ENCODE assay signal across 1 cellular context in genomic region chr3:40382617-40382979, GRCh38.
TF ChIP-seq lines count a peak whose summit lies in the region.

No MANE protein-coding gene starts in this region.

TF ChIP-seq in K562, 482 proteins besides CTCF, POLR2A, EP300 and RAD21 (continued from another document):
- TF ChIP-seq CHD7 (IDR thresholded peaks at IDR 0.05; ENCODE audit: low read depth, low read length) (no peak), ARID3A (IDR thresholded peaks at IDR 0.05; ENCODE audit: borderline replicate concordance, low read depth, low read length) (0 out of 2 replicates have a peak, but pooled peaks have one; percentile 22), NR2C1 (IDR thresholded peaks at IDR 0.05) (no peak), NR2C1 (tag; IDR thresholded peaks at IDR 0.05) (peak; percentile 65), ZNF407 (IDR thresholded peaks at IDR 0.05; ENCODE audit: low read depth) (no peak), NCOR1 (IDR thresholded peaks at IDR 0.05) (peak; percentile 43), HCFC1 (IDR thresholded peaks at IDR 0.05; ENCODE audit: low read depth, low read length) (no peak), PKNOX1 (IDR thresholded peaks at IDR 0.05) (peak; percentile 41; the same call in 1 of the 2 replicates), E2F1 (CRISPR knock-in tag; IDR thresholded peaks at IDR 0.05) (no peak), MCM7 (IDR thresholded peaks at IDR 0.05) (no peak), EHMT2 (IDR thresholded peaks at IDR 0.05) (peak; percentile 75), DLX4 (CRISPR knock-in tag; IDR thresholded peaks at IDR 0.05) (no peak), LCOR (CRISPR knock-in tag; IDR thresholded peaks at IDR 0.05) (0 out of 2 replicates have a peak, but pooled peaks have one; percentile 43), ZNF584 (CRISPR knock-in tag; IDR thresholded peaks at IDR 0.05; ENCODE audit: low read depth) (no peak; the same call in 1 of the 2 replicates)
